11 cellular contexts compared by ENCODE assay signal in the genomic region with DNA sequence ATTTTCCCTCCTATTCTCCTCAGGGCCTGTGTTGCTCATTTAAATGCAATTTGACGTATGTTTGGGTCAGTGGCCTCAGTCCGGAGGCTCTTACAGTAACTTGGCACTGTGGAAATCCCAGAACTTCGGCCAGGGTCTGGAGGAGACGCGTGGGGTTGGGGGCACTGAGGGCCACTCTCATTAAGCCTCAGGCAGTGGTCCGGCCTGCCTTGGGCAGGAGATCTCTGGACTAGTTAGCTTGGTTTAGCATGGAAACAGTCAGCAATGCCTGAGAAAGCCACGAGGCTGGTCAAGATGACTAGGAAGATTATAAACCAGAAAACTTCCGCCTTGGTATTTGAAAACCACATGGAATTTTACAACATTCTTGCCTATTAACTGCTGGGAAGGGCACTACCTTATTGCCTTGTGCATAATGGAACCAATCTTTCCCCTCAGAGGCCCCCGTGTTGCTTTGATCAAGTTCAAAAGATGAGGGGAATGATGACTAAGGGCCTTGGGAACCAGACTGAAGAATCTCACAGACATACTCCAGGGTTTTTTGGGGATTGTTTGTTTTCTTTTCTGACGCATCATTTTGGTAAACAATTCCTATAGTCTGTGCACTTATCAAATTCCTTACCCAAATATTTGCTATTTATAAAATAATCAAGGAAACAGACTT.
DNase-seq lines count a peak whose midpoint lies in the region; ATAC-seq and TF ChIP-seq lines count a peak whose summit lies in the region.
"Had no signal": no experiment of that assay in that cellular context is flagged by ENCODE, and none has a peak within 500 bp of the region (broad histone marks: within the 10 kb centered on the region; RNA-seq: fewer than 3 reads in every experiment).

No MANE protein-coding gene starts in this region.

- H3K4me3 ChIP-seq in RWPE2 (ENCODE audit: severe bottlenecking) (no peak overlapping the region), osteoblast (ENCODE audit: insufficient read depth, low read length) (no peak overlapping the region)

- peak overlapping the region; percentile 68 for H3K4me2 ChIP-seq in osteoblast (ENCODE audit: insufficient read depth, low read length)

- no peaks in the 10 kb centered on the region for H3K36me3 Mint-ChIP-seq in activated CD4-positive, alpha-beta T cell treated with anti-CD3 and anti-CD28 coated beads for 36 hours (ENCODE audit: low read depth)

- H3K9me3 Mint-ChIP-seq in activated CD4-positive, alpha-beta T cell treated with anti-CD3 and anti-CD28 coated beads for 36 hours (ENCODE audit: low read depth): no peaks in the 10 kb centered on the region

- CTCF ChIA-PET in GM10248 (lab: Yijun Ruan, JAX): interaction anchor here (1.2 to 1.5 kb wide), 2 partner anchors 35 to 140 kb away, joined by 3 read pairs; no protein-coding TSS in a partner anchor
- CTCF ChIA-PET in activated CD4-positive, alpha-beta T cell treated with anti-CD3 and anti-CD28 coated beads for 36 hours (lab: Charles Lee): no interaction called here

- H3K27ac ChIP-seq in RWPE2 (ENCODE audit: poor library complexity, severe bottlenecking) (no peak overlapping the region), osteoblast (ENCODE audit: low read depth, low read length) (peak overlapping the region; percentile 98)

- H3K36me3 ChIP-seq in RWPE2 (ENCODE audit: low read depth): no peaks in the 10 kb centered on the region
- H3K36me3 ChIP-seq in osteoblast (ENCODE audit: insufficient read depth, low read length): no peaks in the 10 kb centered on the region

- peaks cover 2% of the 10 kb centered on the region for H3K4me1 Mint-ChIP-seq in activated CD4-positive, alpha-beta T cell treated with anti-CD3 and anti-CD28 coated beads for 36 hours

- DNase-seq in COLO829 (ENCODE audit: low spot score) (peak; percentile 46), RWPE2 (ENCODE audit: low spot score) (no peak), epidermal melanocyte (ENCODE audit: insufficient read length, low spot score) (peak; percentile 41), osteoblast (ENCODE audit: insufficient read length, low spot score, missing footprints) (peak; percentile 71), NCI-H1105 treated with DMSO at 0.1 percent for 48 hours (lab: John Stamatoyannopoulos, UW) (no peak), GM10248 (ENCODE audit: extremely low spot score) (no peak), CD1c-positive myeloid dendritic cell (ENCODE audit: extremely low spot score) (no peak)
- no peak for DNase-seq in activated CD4-positive, alpha-beta T cell treated with anti-CD3 and anti-CD28 coated beads for 36 hours
- DNase-seq: activated CD4-positive, alpha-beta T cell treated with anti-CD3 and anti-CD28 coated beads, Interleukin-2, amount 10 ng/mL, durations not matched to agents 24 days and 14 days; DMS 273 treated with DMSO at 0.1 percent for 48 hours; NK-92 treated with Interleukin-12 subunit alpha and Interleukin-12 subunit beta, amount 100 ng/mL, for 24 hours had no signal

- TF ChIP-seq CTCF in RWPE2 (IDR thresholded peaks at IDR 0.05; ENCODE audit: poor library complexity, severe bottlenecking): no peak
- TF ChIP-seq CTCF in osteoblast (IDR thresholded peaks at IDR 0.05; ENCODE audit: extremely low read depth, low read depth, low read length): no peak
- no peak for TF ChIP-seq CTCF in GM10248 (IDR thresholded peaks at IDR 0.05; ENCODE audit: control extremely low read depth, extremely low read depth, low read depth, missing control alignments)

- H3K27me3 ChIP-seq in RWPE2 (ENCODE audit: insufficient read depth, poor library complexity, severe bottlenecking): no peaks in the 10 kb centered on the region
- no peaks in the 10 kb centered on the region for H3K27me3 ChIP-seq in osteoblast (ENCODE audit: insufficient read depth, low read length)

- no peaks in the 10 kb centered on the region for H4K20me1 ChIP-seq in osteoblast (ENCODE audit: insufficient read depth, low read length)

- H3K9me3 ChIP-seq in RWPE2 (ENCODE audit: severe bottlenecking) (no peaks in the 10 kb centered on the region), osteoblast (ENCODE audit: low read depth, low read length) (no peaks in the 10 kb centered on the region)

- no peak overlapping the region for H3K27ac Mint-ChIP-seq in activated CD4-positive, alpha-beta T cell treated with anti-CD3 and anti-CD28 coated beads for 36 hours
- H3K27ac Mint-ChIP-seq: activated CD4-positive, alpha-beta T cell treated with anti-CD3 and anti-CD28 coated beads, Interleukin-2, amount 10 ng/mL, durations not matched to agents 24 days and 14 days had no signal

- H3K79me2 ChIP-seq in osteoblast (ENCODE audit: insufficient read depth, low read length): no peaks in the 10 kb centered on the region

- H3K4me3 Mint-ChIP-seq in activated CD4-positive, alpha-beta T cell treated with anti-CD3 and anti-CD28 coated beads for 36 hours: no peak overlapping the region
- H3K4me3 Mint-ChIP-seq: activated CD4-positive, alpha-beta T cell treated with anti-CD3 and anti-CD28 coated beads, Interleukin-2, amount 10 ng/mL, durations not matched to agents 24 days and 14 days had no signal

- POLR2A ChIA-PET in GM10248 (lab: Yijun Ruan, JAX): no interaction called here
- POLR2A ChIA-PET in activated CD4-positive, alpha-beta T cell treated with anti-CD3 and anti-CD28 coated beads for 36 hours (lab: Charles Lee): no interaction called here

- 0 out of 3 replicates have a peak, but pooled peaks have one; percentile 17 for ATAC-seq in RWPE2 (ENCODE audit: low read depth)
- no peak for ATAC-seq in activated CD4-positive, alpha-beta T cell treated with anti-CD3 and anti-CD28 coated beads for 36 hours

- peaks cover 12% of the 10 kb centered on the region for H3K4me1 ChIP-seq in RWPE2 (ENCODE audit: insufficient read depth, poor library complexity, severe bottlenecking)
- peaks cover 53% of the 10 kb centered on the region for H3K4me1 ChIP-seq in osteoblast (ENCODE audit: insufficient read depth, low read length)

- intact Hi-C loops in activated CD4-positive, alpha-beta T cell treated with anti-CD3 and anti-CD28 coated beads for 36 hours (cut with DNase I, micrococcal nuclease): no loop called here

- peaks cover 15% of the 10 kb centered on the region for H3K27me3 Mint-ChIP-seq in activated CD4-positive, alpha-beta T cell treated with anti-CD3 and anti-CD28 coated beads for 36 hours

- H2AFZ ChIP-seq in osteoblast (ENCODE audit: low read length): peak overlapping the region; percentile 83

Comparison
In these comparisons a context has a peak if more than half of its experiments do, and no peak if none do; other contexts are left out.
1. DNase-seq: peak in COLO829 (single experiment), epidermal melanocyte (single experiment) and osteoblast (single experiment); none in RWPE2 (single experiment), NCI-H1105 treated with DMSO at 0.1 percent for 48 hours (single experiment), GM10248 (single experiment), CD1c-positive myeloid dendritic cell (single experiment) and activated CD4-positive, alpha-beta T cell treated with anti-CD3 and anti-CD28 coated beads for 36 hours (single experiment).